In genomic region chr20:8076505-8077498, GRCh38 we compare ENCODE assay signal across 18 cellular contexts. TPM values are rescaled to one million over a fixed set of nuclear protein-coding genes. Genes with fewer than 3 reads are reported as not detected.
DNase-seq lines count a peak whose midpoint lies in the region; ATAC-seq and TF ChIP-seq lines count a peak whose summit lies in the region.
"Had no signal": no experiment of that assay in that cellular context is flagged by ENCODE, and none has a peak within 500 bp of the region (broad histone marks: within the 10 kb centered on the region; RNA-seq: fewer than 3 reads in every experiment).

No MANE protein-coding gene starts in this region.

- DNase-seq in fibroblast of peridontal ligament (ENCODE audit: extremely low read depth) (peak; percentile 24), stomach (peak; percentile 56), testis (no peak), midbrain (lab: John Stamatoyannopoulos, UW) (no peak)
- no peak for DNase-seq in activated naive CD8-positive, alpha-beta T cell treated with anti-CD3 and anti-CD28 coated beads, Interleukin-2, amount 50 U/mL, for 24 hours
- DNase-seq: activated CD4-positive, alpha-beta T cell treated with anti-CD3 and anti-CD28 coated beads for 36 hours; activated gamma-delta T cell; activated T-cell treated with anti-CD3 and anti-CD28 coated beads for 4 hours; body of pancreas; CD8-positive, alpha-beta T cell; MM.1S; NCI-H2081; stimulated activated naive CD4-positive, alpha-beta T cell had no signal

- H3K9me3 Mint-ChIP-seq in activated naive CD8-positive, alpha-beta T cell treated with anti-CD3 and anti-CD28 coated beads, Interleukin-2, amount 50 U/mL, for 24 hours, result no peaks in the 10 kb centered on the region
- H3K9me3 Mint-ChIP-seq: CD8-positive, alpha-beta T cell; natural killer cell treated with Interleukin-12 subunit alpha and Interleukin-12 subunit beta and Interleukin-15 and Interleukin-18, amount 100 ng/mL, for 72 hours had no signal

- peaks cover 7 to 22% of the 10 kb centered on the region in 2 donors for H3K4me1 ChIP-seq in muscle layer of duodenum (ENCODE audit: control insufficient read depth in 1 of 2, insufficient read depth in 2 of 2, low read length in 2 of 2)
- peaks cover 13 to 58% (median 31%) of the 10 kb centered on the region in 4 donors for H3K4me1 ChIP-seq in stomach
- no peaks in the 10 kb centered on the region for H3K4me1 ChIP-seq in testis

- no peak for TF ChIP-seq POLR2A in stomach (IDR thresholded peaks at IDR 0.05)
- no peak for TF ChIP-seq POLR2A in testis (IDR thresholded peaks at IDR 0.05)

- no peaks in the 10 kb centered on the region for H3K27me3 Mint-ChIP-seq in activated naive CD8-positive, alpha-beta T cell treated with anti-CD3 and anti-CD28 coated beads, Interleukin-2, amount 50 U/mL, for 24 hours
- H3K27me3 Mint-ChIP-seq: activated CD4-positive, alpha-beta T cell treated with anti-CD3 and anti-CD28 coated beads for 36 hours; B cell had no signal

- TF ChIP-seq EP300 in stomach (IDR thresholded peaks at IDR 0.05), result no peak

- no peak overlapping the region for H3K27ac Mint-ChIP-seq in activated naive CD8-positive, alpha-beta T cell treated with anti-CD3 and anti-CD28 coated beads, Interleukin-2, amount 50 U/mL, for 24 hours
- H3K27ac Mint-ChIP-seq: activated CD4-positive, alpha-beta T cell treated with anti-CD3 and anti-CD28 coated beads for 36 hours; B cell; CD8-positive, alpha-beta T cell; natural killer cell treated with Interleukin-12 subunit alpha and Interleukin-12 subunit beta and Interleukin-15 and Interleukin-18, amount 100 ng/mL, for 72 hours had no signal

- WGBS in stomach, 5 donors, result 25 to 39% (median 29%) methylated on average over 5 of the region's 5 CpGs
- WGBS in testis, 2 donors, result 65 to 74% methylated on average over 5 of the region's 5 CpGs

- no peak overlapping the region for H3K4me3 Mint-ChIP-seq in activated naive CD8-positive, alpha-beta T cell treated with anti-CD3 and anti-CD28 coated beads, Interleukin-2, amount 50 U/mL, for 24 hours
- H3K4me3 Mint-ChIP-seq: activated CD4-positive, alpha-beta T cell treated with anti-CD3 and anti-CD28 coated beads for 36 hours; B cell; CD8-positive, alpha-beta T cell; natural killer cell treated with Interleukin-12 subunit alpha and Interleukin-12 subunit beta and Interleukin-15 and Interleukin-18, amount 100 ng/mL, for 72 hours had no signal

- ATAC-seq in activated naive CD8-positive, alpha-beta T cell treated with anti-CD3 and anti-CD28 coated beads, Interleukin-2, amount 50 U/mL, for 24 hours, result no peak
- ATAC-seq: activated CD4-positive, alpha-beta T cell treated with anti-CD3 and anti-CD28 coated beads for 36 hours; body of pancreas; CD8-positive, alpha-beta T cell; natural killer cell treated with Interleukin-12 subunit alpha and Interleukin-12 subunit beta and Interleukin-15 and Interleukin-18, amount 100 ng/mL, for 72 hours had no signal

- H3K9me3 ChIP-seq in muscle layer of duodenum (ENCODE audit: control insufficient read depth in 1 of 2, low read length in 2 of 2) (no peaks in the 10 kb centered on the region), stomach (no peaks in the 10 kb centered on the region), testis (no peaks in the 10 kb centered on the region)
- H3K9me3 ChIP-seq: body of pancreas had no signal

- peak overlapping the region; percentile 16; the same call in 1 of the 2 replicates for H3K27ac ChIP-seq in VCaP
- H3K27ac ChIP-seq in muscle layer of duodenum (ENCODE audit: low read length), result peak overlapping the region; percentile 41
- peak overlapping the region; percentile 70 to 85 (median 78) for H3K27ac ChIP-seq in stomach
- H3K27ac ChIP-seq in testis, result no peak overlapping the region
- H3K27ac ChIP-seq: KMS-11 had no signal

- peaks cover 11% of the 10 kb centered on the region for H3K4me1 Mint-ChIP-seq in activated naive CD8-positive, alpha-beta T cell treated with anti-CD3 and anti-CD28 coated beads, Interleukin-2, amount 50 U/mL, for 24 hours
- H3K4me1 Mint-ChIP-seq: B cell had no signal

- intact Hi-C loops in stomach (cut with DNase I; ENCODE audit: low total_unique reads) (no loop called here), testis (cut with DNase I; ENCODE audit: low total_unique reads) (no loop called here)

- TF ChIP-seq CTCF in VCaP (conservative IDR thresholded peaks at IDR 0.05) (no peak), stomach (IDR thresholded peaks at IDR 0.05) (no peak), testis (IDR thresholded peaks at IDR 0.05) (no peak)

- no peaks in the 10 kb centered on the region for H3K36me3 Mint-ChIP-seq in activated naive CD8-positive, alpha-beta T cell treated with anti-CD3 and anti-CD28 coated beads, Interleukin-2, amount 50 U/mL, for 24 hours (ENCODE audit: low read depth)
- H3K36me3 Mint-ChIP-seq: CD8-positive, alpha-beta T cell; natural killer cell treated with Interleukin-12 subunit alpha and Interleukin-12 subunit beta and Interleukin-15 and Interleukin-18, amount 100 ng/mL, for 72 hours had no signal

- H3K27me3 ChIP-seq in muscle layer of duodenum (ENCODE audit: low read depth, low read length), result no peaks in the 10 kb centered on the region
- H3K27me3 ChIP-seq in stomach, result no peaks in the 10 kb centered on the region
- H3K27me3 ChIP-seq in testis, result no peaks in the 10 kb centered on the region
- H3K27me3 ChIP-seq: body of pancreas had no signal

- H3K4me3 ChIP-seq in muscle layer of duodenum (ENCODE audit: low read depth in 1 of 2, low read length in 2 of 2) (no peak overlapping the region), stomach (no peak overlapping the region), testis (no peak overlapping the region)
- H3K4me3 ChIP-seq: body of pancreas had no signal

- H3K36me3 ChIP-seq in muscle layer of duodenum (ENCODE audit: control insufficient read depth in 1 of 2, insufficient read depth in 2 of 2, low read length in 2 of 2) (no peaks in the 10 kb centered on the region), stomach (no peaks in the 10 kb centered on the region), testis (ENCODE audit: low read depth, missing control alignments) (no peaks in the 10 kb centered on the region)

RNA-seq across cellular contexts. Expression of gene PLCB1, which starts 55.3 kb away (rescaled TPM):
- total RNA-seq in stomach (10 to 100 TPM in 4 of 5 donors, 1 to 10 TPM in 1; 5.8 to 66.5 (median 21.6) TPM), testis (1 to 10 TPM; 8.2 to 9.8 TPM)
- polyA plus RNA-seq in stomach (1 to 10 TPM; 4.1 to 5.4 (median 5.0) TPM), testis (ENCODE audit: insufficient read depth, low read depth, low replicate concordance) (3.1 TPM)

RNA-seq across cellular contexts. Expression of gene TMX4, which starts 57.2 kb away (rescaled TPM):
- total RNA-seq in stomach (100 to 1,000 TPM in 1 of 5 donors, 10 to 100 TPM in 4; 11.7 to 153 (median 47.2) TPM), testis (100 to 1,000 TPM; 236 to 290 TPM)
- polyA plus RNA-seq in stomach (1 to 10 TPM; 5.7 to 9.3 (median 8.0) TPM), testis (ENCODE audit: insufficient read depth, low read depth, low replicate concordance) (236 TPM)

Comparison
In these comparisons a context has a peak if more than half of its experiments do, and no peak if none do; other contexts are left out.
1. H3K27ac ChIP-seq: peak in VCaP (single experiment), muscle layer of duodenum (single experiment) and stomach (5 of 5); none in testis (0 of 2).
2. DNase-seq: peak in fibroblast of peridontal ligament (single experiment) and stomach (single experiment); none in testis (single experiment), activated naive CD8-positive, alpha-beta T cell treated with anti-CD3 and anti-CD28 coated beads, Interleukin-2, amount 50 U/mL, for 24 hours (single experiment) and midbrain (single experiment).